Comparison of ENCODE assay signal across 9 cellular contexts in the genomic region with DNA sequence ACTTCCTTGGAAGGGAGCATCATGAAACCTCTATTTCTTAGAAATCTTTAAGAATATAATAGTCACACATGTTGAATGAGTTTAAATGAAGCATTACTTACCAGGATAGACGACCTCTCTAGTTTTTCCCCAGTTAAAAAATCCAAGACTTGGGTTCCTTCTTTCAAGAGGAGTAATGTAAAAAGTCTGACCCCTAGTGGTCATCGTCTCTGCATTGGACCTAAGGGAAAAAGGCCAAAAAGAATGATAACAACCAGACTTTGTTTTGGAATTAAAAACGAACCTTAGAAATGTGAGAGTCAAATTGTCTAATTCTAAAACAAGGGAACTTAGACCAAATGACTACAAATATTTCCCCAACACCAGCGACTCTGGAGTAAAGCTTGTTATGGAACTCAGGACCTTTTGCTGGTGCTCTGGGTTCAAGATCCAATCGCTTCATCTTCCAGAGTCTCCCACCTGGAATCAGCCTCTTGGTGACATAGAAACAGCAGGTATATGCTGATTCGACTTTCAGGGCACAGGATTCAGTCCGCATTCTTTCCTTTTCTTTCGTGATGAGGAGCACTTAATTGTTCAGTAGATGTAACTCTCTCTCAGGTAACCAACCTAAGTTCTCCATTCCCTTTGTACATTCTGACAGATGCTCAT.
A peak's percentile ranks its signal among the peaks of the same experiment; 100 is the strongest.
DNase-seq lines count a peak whose midpoint lies in the region; ATAC-seq and TF ChIP-seq lines count a peak whose summit lies in the region.
"Had no signal": no experiment of that assay in that cellular context is flagged by ENCODE, and none has a peak within 500 bp of the region (broad histone marks: within the 10 kb centered on the region; RNA-seq: fewer than 3 reads in every experiment).

No MANE protein-coding gene starts in this region.

- no peak for TF ChIP-seq POLR2A in esophagus muscularis mucosa (IDR thresholded peaks at IDR 0.05; ENCODE audit: low read depth)

- H3K9me3 ChIP-seq in esophagus muscularis mucosa (no peaks in the 10 kb centered on the region), neural progenitor cell (ENCODE audit: low read depth) (no peaks in the 10 kb centered on the region), MG63 (no peaks in the 10 kb centered on the region)

- peaks cover 4% of the 10 kb centered on the region for H3K27me3 Mint-ChIP-seq in neural progenitor cell (ENCODE audit: insufficient read depth, low read depth)
- H3K27me3 Mint-ChIP-seq in activated T-helper 2 cell treated with anti-CD3 and anti-CD28 coated beads, Interferon-gamma antibody, Interleukin-2, Interleukin-4, amounts not matched to agents 10 μg/mL and 5 μg/mL and 100 μg/mL, durations not matched to agents 14 hours and 24 hours and 36 hours (ENCODE audit: low read depth), result peaks cover 12% of the 10 kb centered on the region

- no peaks in the 10 kb centered on the region for H3F3A ChIP-seq in neural progenitor cell (ENCODE audit: low read depth)

- no peak overlapping the region for H3K4me3 Mint-ChIP-seq in neural progenitor cell
- H3K4me3 Mint-ChIP-seq in activated T-helper 2 cell treated with anti-CD3 and anti-CD28 coated beads, Interferon-gamma antibody, Interleukin-2, Interleukin-4, amounts not matched to agents 10 μg/mL and 5 μg/mL and 100 μg/mL, durations not matched to agents 14 hours and 24 hours and 36 hours (ENCODE audit: low read depth), result no peak overlapping the region
- H3K4me3 Mint-ChIP-seq: T-helper 1 cell treated with Interleukin-12 subunit alpha and Interleukin-12 subunit beta and Interleukin-4 antibody, amounts not matched to agents 30 μg/mL and 1 μg/mL, for 36 hours had no signal

- H3K4me3 ChIP-seq in esophagus muscularis mucosa (no peak overlapping the region), neural progenitor cell (no peak overlapping the region), MG63 (no peak overlapping the region)

- no peak overlapping the region for H3K27ac ChIP-seq in RWPE1
- H3K27ac ChIP-seq in esophagus muscularis mucosa (replicated peaks in 1 of 4), result peak overlapping the region in 2 of 4 donors; percentile 2 to 27
- no peak overlapping the region for H3K27ac ChIP-seq in neural progenitor cell

- H3K36me3 Mint-ChIP-seq in neural progenitor cell, result no peaks in the 10 kb centered on the region
- no peaks in the 10 kb centered on the region for H3K36me3 Mint-ChIP-seq in activated T-helper 2 cell treated with anti-CD3 and anti-CD28 coated beads, Interferon-gamma antibody, Interleukin-2, Interleukin-4, amounts not matched to agents 10 μg/mL and 5 μg/mL and 100 μg/mL, durations not matched to agents 14 hours and 24 hours and 36 hours (ENCODE audit: low read depth)

- H3K36me3 ChIP-seq in esophagus muscularis mucosa, result no peaks in the 10 kb centered on the region
- no peaks in the 10 kb centered on the region for H3K36me3 ChIP-seq in neural progenitor cell
- no peaks in the 10 kb centered on the region for H3K36me3 ChIP-seq in MG63

- no peak for ATAC-seq in GM18519 (IDR thresholded peaks at IDR 0.05; ENCODE audit: low FRiP score, unreplicated experiment)

- no peak overlapping the region for H3K4me2 ChIP-seq in neural progenitor cell

- POLR2A ChIA-PET in RWPE1 (lab: Yijun Ruan, JAX; ENCODE audit: low non-redundant PET), result no interaction called here

- H3K27ac Mint-ChIP-seq in neural progenitor cell, result no peak overlapping the region
- H3K27ac Mint-ChIP-seq in activated T-helper 2 cell treated with anti-CD3 and anti-CD28 coated beads, Interferon-gamma antibody, Interleukin-2, Interleukin-4, amounts not matched to agents 10 μg/mL and 5 μg/mL and 100 μg/mL, durations not matched to agents 14 hours and 24 hours and 36 hours, result no peak overlapping the region
- H3K27ac Mint-ChIP-seq: T-helper 1 cell treated with Interleukin-12 subunit alpha and Interleukin-12 subunit beta and Interleukin-4 antibody, amounts not matched to agents 30 μg/mL and 1 μg/mL, for 36 hours had no signal

- no peaks in the 10 kb centered on the region for H4K20me1 ChIP-seq in neural progenitor cell (ENCODE audit: low read depth)

- DNase-seq in DMS114 treated with DMSO at 0.1 percent for 48 hours (lab: John Stamatoyannopoulos, UW; ENCODE audit: unreplicated experiment), result peak; percentile 20
- peak; percentile 47 for DNase-seq in RWPE1 (ENCODE audit: low spot score)
- DNase-seq in esophagus muscularis mucosa (ENCODE audit: extremely low spot score), result no peak
- DNase-seq in neural progenitor cell (ENCODE audit: low spot score), result peak; percentile 81
- DNase-seq in MG63, result no peak
- DNase-seq in activated T-helper 2 cell treated with anti-CD3 and anti-CD28 coated beads, Interferon-gamma antibody, Interleukin-2, Interleukin-4, amounts not matched to agents 10 μg/mL and 5 μg/mL and 100 μg/mL, durations not matched to agents 14 hours and 24 hours and 36 hours (ENCODE audit: low spot score), result no peak

- intact Hi-C loops in esophagus muscularis mucosa (cut with DNase I), result loop anchor here (10.0 kb wide), 1 partner anchor 682 kb away; no protein-coding TSS in a partner anchor
- intact Hi-C loops in activated T-helper 2 cell treated with anti-CD3 and anti-CD28 coated beads, Interferon-gamma antibody, Interleukin-2, Interleukin-4, amounts not matched to agents 10 μg/mL and 5 μg/mL and 100 μg/mL, durations not matched to agents 14 hours and 24 hours and 36 hours (cut with micrococcal nuclease), result loop anchor here (2.0 to 10.0 kb wide), 8 partner anchors 192 to 1032 kb away; partner anchors contain the start of gene LPP

- TF ChIP-seq CTCF in RWPE1 (conservative IDR thresholded peaks at IDR 0.05; ENCODE audit: low read depth) (peak; percentile 73), esophagus muscularis mucosa (IDR thresholded peaks at IDR 0.05) (peak; percentile 70 to 82 (median 78)), neural progenitor cell (IDR thresholded peaks at IDR 0.05) (peak; percentile 84)

- CTCF ChIA-PET in RWPE1 (lab: Yijun Ruan, JAX), result interaction anchor here (0.6 to 6.0 kb wide), 7 partner anchors 9 to 1217 kb away, joined by 3 to 87 read pairs (median 3); no protein-coding TSS in a partner anchor

- H2AFZ ChIP-seq in neural progenitor cell (replicated peaks), result no peak overlapping the region

- no peaks in the 10 kb centered on the region for H3K9me3 Mint-ChIP-seq in neural progenitor cell
- H3K9me3 Mint-ChIP-seq in activated T-helper 2 cell treated with anti-CD3 and anti-CD28 coated beads, Interferon-gamma antibody, Interleukin-2, Interleukin-4, amounts not matched to agents 10 μg/mL and 5 μg/mL and 100 μg/mL, durations not matched to agents 14 hours and 24 hours and 36 hours, result no peaks in the 10 kb centered on the region
- H3K9me3 Mint-ChIP-seq: T-helper 1 cell treated with Interleukin-12 subunit alpha and Interleukin-12 subunit beta and Interleukin-4 antibody, amounts not matched to agents 30 μg/mL and 1 μg/mL, for 36 hours had no signal

- H3K4me1 ChIP-seq in esophagus muscularis mucosa (peaks cover 14 to 26% (median 18%) of the 10 kb centered on the region in 4 donors), neural progenitor cell (no peaks in the 10 kb centered on the region)

- TF ChIP-seq EP300 in Ishikawa (IDR thresholded peaks at IDR 0.05; ENCODE audit: borderline replicate concordance), result no peak
- TF ChIP-seq EP300 in esophagus muscularis mucosa (IDR thresholded peaks at IDR 0.05), result no peak

- WGBS in esophagus muscularis mucosa, result 40% methylated on average over 8 of the region's 8 CpGs

- no peak overlapping the region for H3K9ac ChIP-seq in neural progenitor cell

- no peaks in the 10 kb centered on the region for H3K27me3 ChIP-seq in esophagus muscularis mucosa
- no peaks in the 10 kb centered on the region for H3K27me3 ChIP-seq in neural progenitor cell
- H3K27me3 ChIP-seq in MG63, result no peaks in the 10 kb centered on the region

- no peaks in the 10 kb centered on the region for H3K79me2 ChIP-seq in neural progenitor cell (ENCODE audit: low read depth)

- TF ChIP-seq RAD21 in Ishikawa (IDR thresholded peaks at IDR 0.05; ENCODE audit: low read depth), result peak; percentile 78

- H3K4me1 Mint-ChIP-seq in neural progenitor cell, result no peaks in the 10 kb centered on the region
- peaks cover 19% of the 10 kb centered on the region for H3K4me1 Mint-ChIP-seq in activated T-helper 2 cell treated with anti-CD3 and anti-CD28 coated beads, Interferon-gamma antibody, Interleukin-2, Interleukin-4, amounts not matched to agents 10 μg/mL and 5 μg/mL and 100 μg/mL, durations not matched to agents 14 hours and 24 hours and 36 hours (ENCODE audit: low read depth)

TF ChIP-seq in Ishikawa, 13 proteins besides CTCF, POLR2A, EP300 and RAD21 (continues in another document):
- TF ChIP-seq FOXM1 (IDR thresholded peaks at IDR 0.05; ENCODE audit: borderline replicate concordance, low read depth) (no peak), ZBTB7A (IDR thresholded peaks at IDR 0.05; ENCODE audit: low read depth) (no peak), NFIC (IDR thresholded peaks at IDR 0.05) (no peak), CREB1 (IDR thresholded peaks at IDR 0.05; ENCODE audit: low read depth) (no peak), YY1 (IDR thresholded peaks at IDR 0.05; ENCODE audit: low read depth) (no peak), MAX (IDR thresholded peaks at IDR 0.05) (no peak), USF1 (IDR thresholded peaks at IDR 0.05) (no peak)

Comparison
In these comparisons a context has a peak if more than half of its experiments do, and no peak if none do; other contexts are left out.
1. DNase-seq: peak in DMS114 treated with DMSO at 0.1 percent for 48 hours (single experiment), RWPE1 (single experiment) and neural progenitor cell (single experiment); none in esophagus muscularis mucosa (single experiment), MG63 (single experiment) and activated T-helper 2 cell treated with anti-CD3 and anti-CD28 coated beads, Interferon-gamma antibody, Interleukin-2, Interleukin-4, amounts not matched to agents 10 μg/mL and 5 μg/mL and 100 μg/mL, durations not matched to agents 14 hours and 24 hours and 36 hours (single experiment).
2. Peak in every context shown above with its lines, with median percentiles within 50 percentile points of each other: CTCF ChIP-seq.